Comparison of ENCODE assay signal across 11 cellular contexts in the genomic region with DNA sequence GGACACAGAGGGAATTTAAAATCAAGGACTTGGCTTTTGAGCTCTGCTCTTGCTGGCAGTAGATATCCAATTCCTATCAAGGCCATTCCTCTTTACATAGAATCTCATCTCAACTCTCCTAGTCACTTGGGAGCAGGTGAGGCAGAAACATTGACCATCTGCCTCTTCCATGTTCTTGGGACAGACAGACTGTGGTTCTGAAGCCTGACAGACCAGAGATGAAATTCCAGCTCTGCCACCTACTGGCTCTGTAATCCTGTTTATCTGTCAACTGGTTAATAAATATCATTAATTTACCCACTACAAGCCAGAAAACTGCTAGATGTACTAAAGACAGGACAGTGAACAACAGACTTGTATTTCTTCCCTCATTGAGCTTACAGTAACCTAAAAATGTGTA.
A peak's percentile ranks its signal among the peaks of the same experiment; 100 is the strongest.
DNase-seq lines count a peak whose midpoint lies in the region; ATAC-seq, FAIRE-seq and TF ChIP-seq lines count a peak whose summit lies in the region.
"Had no signal": no experiment of that assay in that cellular context is flagged by ENCODE, and none has a peak within 500 bp of the region (broad histone marks: within the 10 kb centered on the region; RNA-seq: fewer than 3 reads in every experiment).

No MANE protein-coding gene starts in this region.

- TF ChIP-seq CTCF in BE2C (IDR thresholded peaks at IDR 0.05; ENCODE audit: low read depth, low read length) (peak; percentile 33), astrocyte of the spinal cord (IDR thresholded peaks at IDR 0.05; ENCODE audit: low read depth, low read length) (peak; percentile 25), keratinocyte (optimal IDR thresholded peaks at IDR 0.05 in 1 of 3, IDR thresholded peaks at IDR 0.05 in 1 of 3, conservative IDR thresholded peaks at IDR 0.05 in 1 of 3; ENCODE audit: extremely low read depth in 1 of 3, insufficient read depth in 2 of 3, low read length in 3 of 3) (peak; percentile 33 to 63 (median 36)), Peyer's patch (IDR thresholded peaks at IDR 0.05) (peak in 2 of 6 experiments; percentile 24 to 31)

- dilution Hi-C loops in keratinocyte (cut with MboI; ENCODE audit: extremely low pct_ligation_motif_present, low sequenced_read_pairs) = no loop called here

- H3K4me1 ChIP-seq in BE2C (peaks cover 6% of the 10 kb centered on the region; the same call in 1 of the 2 replicates), keratinocyte (ENCODE audit: control insufficient read depth, extremely low read depth, insufficient read depth, low read length) (no peaks in the 10 kb centered on the region), Peyer's patch (no peaks in the 10 kb centered on the region)
- H3K4me1 ChIP-seq: vagina had no signal

- H3K4me2 ChIP-seq in keratinocyte (ENCODE audit: control insufficient read depth, extremely low read depth, insufficient read depth, low read depth, low read length) = no peak overlapping the region

- no peak overlapping the region for H3K27ac Mint-ChIP-seq in effector memory CD8-positive, alpha-beta T cell
- H3K27ac Mint-ChIP-seq in stimulated activated effector memory CD8-positive, alpha-beta T cell treated with anti-CD3 and anti-CD28 coated beads, Interleukin-12 subunit alpha, Interleukin-12 subunit beta, amount 100 ng/mL, for 72 hours = no peak overlapping the region

- no peaks in the 10 kb centered on the region for H3K27me3 Mint-ChIP-seq in effector memory CD8-positive, alpha-beta T cell

- H3K27ac ChIP-seq in keratinocyte (ENCODE audit: control insufficient read depth, insufficient read depth, low read length) = no peak overlapping the region
- H3K27ac ChIP-seq in Peyer's patch = no peak overlapping the region
- H3K27ac ChIP-seq: vagina had no signal

- H4K20me1 ChIP-seq in keratinocyte (ENCODE audit: control insufficient read depth, extremely low read depth, insufficient read depth, low read length) = no peaks in the 10 kb centered on the region

- no peak overlapping the region for H3K9ac ChIP-seq in keratinocyte (ENCODE audit: control insufficient read depth, extremely low read depth, insufficient read depth, low read length)

- H3K4me3 ChIP-seq in BE2C (ENCODE audit: low read depth, low read length) = no peak overlapping the region
- H3K4me3 ChIP-seq in astrocyte of the spinal cord (ENCODE audit: low read depth, low read length) = no peak overlapping the region
- H3K4me3 ChIP-seq in keratinocyte (ENCODE audit: control insufficient read depth in 2 of 3, extremely low read depth in 1 of 3, insufficient read depth in 2 of 3, low read depth in 1 of 3, low read length in 3 of 3) = no peak overlapping the region
- no peak overlapping the region for H3K4me3 ChIP-seq in Peyer's patch
- H3K4me3 ChIP-seq: skin epidermis, vagina had no signal

- no peak for ATAC-seq in GM21390 (IDR thresholded peaks at IDR 0.05; ENCODE audit: unreplicated experiment)
- ATAC-seq in effector memory CD8-positive, alpha-beta T cell (replicated peaks) = no peak
- ATAC-seq in stimulated activated effector memory CD8-positive, alpha-beta T cell treated with anti-CD3 and anti-CD28 coated beads, Interleukin-12 subunit alpha, Interleukin-12 subunit beta, amount 100 ng/mL, for 72 hours = no peak

- H3K4me1 Mint-ChIP-seq in effector memory CD8-positive, alpha-beta T cell (ENCODE audit: low read depth in 2 of 2) = no peaks in the 10 kb centered on the region
- no peaks in the 10 kb centered on the region for H3K4me1 Mint-ChIP-seq in stimulated activated effector memory CD8-positive, alpha-beta T cell treated with anti-CD3 and anti-CD28 coated beads, Interleukin-12 subunit alpha, Interleukin-12 subunit beta, amount 100 ng/mL, for 72 hours

- H2AFZ ChIP-seq in keratinocyte (ENCODE audit: control insufficient read depth, low read length) = no peak overlapping the region

- H3K36me3 Mint-ChIP-seq in effector memory CD8-positive, alpha-beta T cell (ENCODE audit: insufficient read depth) = no peaks in the 10 kb centered on the region
- no peaks in the 10 kb centered on the region for H3K36me3 Mint-ChIP-seq in stimulated activated effector memory CD8-positive, alpha-beta T cell treated with anti-CD3 and anti-CD28 coated beads, Interleukin-12 subunit alpha, Interleukin-12 subunit beta, amount 100 ng/mL, for 72 hours

- no peaks in the 10 kb centered on the region; the same call in 1 of the 2 replicates for H3K9me3 ChIP-seq in BE2C
- no peaks in the 10 kb centered on the region for H3K9me3 ChIP-seq in keratinocyte (ENCODE audit: control insufficient read depth, low read depth, low read length)
- no peaks in the 10 kb centered on the region for H3K9me3 ChIP-seq in Peyer's patch
- H3K9me3 ChIP-seq: vagina had no signal

- H3K9me3 Mint-ChIP-seq in effector memory CD8-positive, alpha-beta T cell = peaks cover 0 to 3% of the 10 kb centered on the region in 2 donors
- peaks cover 14% of the 10 kb centered on the region for H3K9me3 Mint-ChIP-seq in stimulated activated effector memory CD8-positive, alpha-beta T cell treated with anti-CD3 and anti-CD28 coated beads, Interleukin-12 subunit alpha, Interleukin-12 subunit beta, amount 100 ng/mL, for 72 hours

- peak; percentile 44 for FAIRE-seq in keratinocyte (lab: Jason Lieb, UNC)

- H3K4me3 Mint-ChIP-seq in effector memory CD8-positive, alpha-beta T cell = no peak overlapping the region
- H3K4me3 Mint-ChIP-seq in stimulated activated effector memory CD8-positive, alpha-beta T cell treated with anti-CD3 and anti-CD28 coated beads, Interleukin-12 subunit alpha, Interleukin-12 subunit beta, amount 100 ng/mL, for 72 hours = no peak overlapping the region

- H3K9me1 ChIP-seq in keratinocyte (ENCODE audit: control insufficient read depth, extremely low read depth, insufficient read depth, low read length) = no peaks in the 10 kb centered on the region

- peak; percentile 8 for DNase-seq in BE2C
- peak; percentile 6 for DNase-seq in NCI-H1694 (lab: John Stamatoyannopoulos, UW)
- no peak for DNase-seq in astrocyte of the spinal cord (ENCODE audit: low read depth, low spot score)
- no peak for DNase-seq in keratinocyte (ENCODE audit: low read depth, low spot score)
- DNase-seq in effector memory CD8-positive, alpha-beta T cell = no peak
- DNase-seq in Peyer's patch = no peak
- DNase-seq in stimulated activated effector memory CD8-positive, alpha-beta T cell treated with anti-CD3 and anti-CD28 coated beads, Interleukin-12 subunit alpha, Interleukin-12 subunit beta, amount 100 ng/mL, for 72 hours (ENCODE audit: low spot score in 2 of 2) = no peak
- DNase-seq: activated CD8-positive, alpha-beta memory T cell treated with anti-CD3 and anti-CD28 coated beads, Interleukin-2, amount 50 U/mL, for 48 hours had no signal

- H3K36me3 ChIP-seq in BE2C (no peaks in the 10 kb centered on the region), keratinocyte (ENCODE audit: control insufficient read depth in 2 of 2, extremely low read depth in 1 of 2, insufficient read depth in 2 of 2, low read length in 2 of 2) (no peaks in the 10 kb centered on the region), Peyer's patch (no peaks in the 10 kb centered on the region)
- H3K36me3 ChIP-seq: vagina had no signal

- no peaks in the 10 kb centered on the region for H3K79me2 ChIP-seq in keratinocyte (ENCODE audit: control insufficient read depth, insufficient read depth, low read length)

- H3K27me3 ChIP-seq in BE2C (no peaks in the 10 kb centered on the region), keratinocyte (ENCODE audit: control insufficient read depth, extremely low read depth, insufficient read depth, low read length) (no peaks in the 10 kb centered on the region), Peyer's patch (no peaks in the 10 kb centered on the region)
- H3K27me3 ChIP-seq: vagina had no signal

- in situ Hi-C loops in astrocyte of the spinal cord (cut with HindIII; ENCODE audit: low sequenced_read_pairs) = no loop called here

- TF ChIP-seq POLR2A in Peyer's patch (IDR thresholded peaks at IDR 0.05) = no peak

Comparison
In these comparisons a context has a peak if more than half of its experiments do, and no peak if none do; other contexts are left out.
1. DNase-seq: peak in BE2C (single experiment) and NCI-H1694 (single experiment); none in astrocyte of the spinal cord (single experiment), keratinocyte (single experiment), effector memory CD8-positive, alpha-beta T cell (0 of 3), Peyer's patch (0 of 3) and stimulated activated effector memory CD8-positive, alpha-beta T cell treated with anti-CD3 and anti-CD28 coated beads, Interleukin-12 subunit alpha, Interleukin-12 subunit beta, amount 100 ng/mL, for 72 hours (0 of 2).